19 cellular contexts compared by ENCODE assay signal in the genomic region with DNA sequence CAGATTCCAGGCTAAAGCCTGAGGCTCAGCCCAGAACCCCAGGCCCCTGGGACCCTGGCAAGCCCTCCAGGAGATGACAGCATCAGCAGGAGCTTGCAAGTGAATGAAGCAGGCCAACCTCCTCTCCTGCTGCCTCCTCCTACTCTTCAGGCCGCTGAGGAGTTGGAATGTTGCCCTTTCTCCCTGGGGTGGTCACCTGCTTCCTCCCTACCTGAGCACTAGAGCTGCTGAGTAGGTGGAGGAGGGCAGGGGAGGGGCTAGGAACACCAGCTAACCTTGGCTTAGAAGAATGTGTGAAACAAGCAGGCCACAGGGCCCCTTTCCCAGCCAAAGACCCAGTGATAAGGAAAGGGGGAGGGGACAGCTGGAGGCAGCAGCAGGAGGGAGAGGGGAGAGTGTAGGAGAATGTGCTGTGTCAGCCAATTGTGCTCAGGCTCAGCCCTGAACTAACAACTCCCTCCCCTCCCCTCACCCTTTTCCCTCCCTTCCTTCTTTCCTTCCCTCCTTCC. TPM values are rescaled to one million over a fixed set of nuclear protein-coding genes. Genes with fewer than 3 reads are reported as not detected.
DNase-seq lines count a peak whose midpoint lies in the region; ATAC-seq, FAIRE-seq and TF ChIP-seq lines count a peak whose summit lies in the region.
"Had no signal": no experiment of that assay in that cellular context is flagged by ENCODE, and none has a peak within 500 bp of the region (broad histone marks: within the 10 kb centered on the region; RNA-seq: fewer than 3 reads in every experiment).

No MANE protein-coding gene starts in this region.

- no peaks in the 10 kb centered on the region for H3K36me3 ChIP-seq in BLaER1 treated with 17β-estradiol and CSF1 and Interleukin-3, amounts not matched to agents 10 nM and 100 nM

- H3K27me3 ChIP-seq in BLaER1 treated with 17β-estradiol and CSF1 and Interleukin-3, amounts not matched to agents 10 nM and 100 nM = peaks cover 80 to 100% (median 91%) of the 10 kb centered on the region in 11 experiments

- no peaks in the 10 kb centered on the region for H3K9me3 Mint-ChIP-seq in neural crest cell
- H3K9me3 Mint-ChIP-seq: activated T-helper 17 cell treated with anti-CD3 and anti-CD28 coated beads, Interleukin-2, amount 50 U/mL, for 72 hours; T-helper 1 cell treated with Interleukin-12 subunit alpha and Interleukin-12 subunit beta and Interleukin-4 antibody, amounts not matched to agents 30 μg/mL and 1 μg/mL, for 36 hours had no signal

- DNase-seq in NCI-H69 (lab: John Stamatoyannopoulos, UW) (peak; percentile 40), left cardiac atrium (no peak), neural crest cell (ENCODE audit: low read depth, low spot score) (no peak), D721Med (ENCODE audit: insufficient read length, low spot score) (no peak), RKO (ENCODE audit: low spot score) (no peak), 8988T (no peak), RPMI8226 (no peak)
- DNase-seq: activated CD4-positive, alpha-beta T cell treated with anti-CD3 and anti-CD28 coated beads for 48 hours; GF-D8; head of caudate nucleus; midbrain; NCI-H2171; psoas muscle; stimulated activated naive CD4-positive, alpha-beta T cell had no signal

- peaks cover 11 to 28% (median 18%) of the 10 kb centered on the region in 10 experiments; a peak in 17 of 20 replicates for H3K4me1 ChIP-seq in BLaER1 treated with 17β-estradiol and CSF1 and Interleukin-3, amounts not matched to agents 10 nM and 100 nM

- intact Hi-C loops in left cardiac atrium (cut with DNase I) = no loop called here

- no peak overlapping the region for H3K27ac ChIP-seq in BLaER1 treated with 17β-estradiol and CSF1 and Interleukin-3, amounts not matched to agents 10 nM and 100 nM
- H3K27ac ChIP-seq: psoas muscle had no signal

- TF ChIP-seq CTCF in neural crest cell (conservative IDR thresholded peaks at IDR 0.05) (no peak), D721Med (IDR thresholded peaks at IDR 0.05; ENCODE audit: insufficient read depth, missing control alignments) (no peak)

- H3K4me3 ChIP-seq in BLaER1 treated with 17β-estradiol and CSF1 and Interleukin-3, amounts not matched to agents 10 nM and 100 nM = no peak overlapping the region
- H3K4me3 ChIP-seq: psoas muscle had no signal

- H3K4me1 Mint-ChIP-seq in neural crest cell = peaks cover 40% of the 10 kb centered on the region
- H3K4me1 Mint-ChIP-seq: activated T-helper 17 cell treated with anti-CD3 and anti-CD28 coated beads, Interleukin-2, amount 50 U/mL, for 72 hours; B cell had no signal

- H3K27ac Mint-ChIP-seq in neural crest cell (ENCODE audit: unreplicated experiment) = peak overlapping the region; percentile 86
- H3K27ac Mint-ChIP-seq: activated T-helper 17 cell treated with anti-CD3 and anti-CD28 coated beads, Interleukin-2, amount 50 U/mL, for 72 hours; B cell; T-helper 1 cell treated with Interleukin-12 subunit alpha and Interleukin-12 subunit beta and Interleukin-4 antibody, amounts not matched to agents 30 μg/mL and 1 μg/mL, for 36 hours had no signal

- H3K36me3 Mint-ChIP-seq in neural crest cell (ENCODE audit: low read depth) = no peaks in the 10 kb centered on the region

- peak; percentile 57 to 77 for ATAC-seq in left cardiac atrium
- ATAC-seq: activated T-helper 17 cell treated with anti-CD3 and anti-CD28 coated beads, Interleukin-2, amount 50 U/mL, for 72 hours; psoas muscle had no signal

- no peaks in the 10 kb centered on the region for H3K27me3 Mint-ChIP-seq in neural crest cell (ENCODE audit: low read depth)
- H3K27me3 Mint-ChIP-seq: activated T-helper 17 cell treated with anti-CD3 and anti-CD28 coated beads, Interleukin-2, amount 50 U/mL, for 72 hours; B cell had no signal

- no peak overlapping the region for H3K4me3 Mint-ChIP-seq in neural crest cell
- H3K4me3 Mint-ChIP-seq: activated T-helper 17 cell treated with anti-CD3 and anti-CD28 coated beads, Interleukin-2, amount 50 U/mL, for 72 hours; B cell; T-helper 1 cell treated with Interleukin-12 subunit alpha and Interleukin-12 subunit beta and Interleukin-4 antibody, amounts not matched to agents 30 μg/mL and 1 μg/mL, for 36 hours had no signal

- FAIRE-seq in D721Med (lab: Jason Lieb, UNC) = no peak
- FAIRE-seq: HTR-8/SVneo had no signal

- peak overlapping the region in 10 of 11 experiments; percentile 17 to 50 (median 30); a peak in 16 of 22 replicates for H3K4me2 ChIP-seq in BLaER1 treated with 17β-estradiol and CSF1 and Interleukin-3, amounts not matched to agents 10 nM and 100 nM

- peaks cover 0 to 21% (median 0%) of the 10 kb centered on the region in 11 experiments; a peak in 6 of 22 replicates for H4K20me1 ChIP-seq in BLaER1 treated with 17β-estradiol and CSF1 and Interleukin-3, amounts not matched to agents 10 nM and 100 nM

- no peak overlapping the region for H3K9ac ChIP-seq in BLaER1 treated with 17β-estradiol and CSF1 and Interleukin-3, amounts not matched to agents 10 nM and 100 nM

- H3K9me3 ChIP-seq in BLaER1 treated with 17β-estradiol and CSF1 and Interleukin-3, amounts not matched to agents 10 nM and 100 nM (replicated peaks in 1 of 11) = no peaks in the 10 kb centered on the region
- H3K9me3 ChIP-seq: psoas muscle had no signal

RNA-seq across cellular contexts. Expression of a gene that starts 58.0 kb away (rescaled TPM):
- total RNA-seq in left cardiac atrium (10 to 100 TPM; 16.9 to 23.4 TPM), neural crest cell (53.3 and 59.5 TPM in 2 replicates)
